2 cellular contexts compared by ENCODE assay signal in the genomic region with DNA sequence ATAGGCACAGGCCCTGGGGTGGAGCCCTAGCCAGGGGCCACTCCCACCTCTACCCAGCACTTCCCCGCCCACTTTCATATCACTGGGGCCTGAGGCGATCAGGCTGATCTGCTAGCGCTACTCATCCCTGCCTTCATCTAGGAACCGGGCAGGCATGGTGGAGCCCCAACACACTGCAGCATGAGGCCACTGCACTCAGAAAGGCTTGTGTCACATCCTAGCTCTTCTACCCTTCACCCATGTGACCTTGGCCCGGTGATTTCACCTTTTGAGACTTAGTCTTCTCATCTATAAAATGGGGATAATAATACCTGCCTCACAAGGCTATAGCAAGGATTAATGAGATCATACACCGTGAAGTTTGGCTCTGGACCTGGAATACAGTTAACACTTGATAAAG.
TF ChIP-seq lines count a peak whose summit lies in the region.

No MANE protein-coding gene starts in this region.

TF ChIP-seq in IMR-90, 13 proteins besides CTCF, POLR2A, EP300 and RAD21 (continued from another document):
- no peak for TF ChIP-seq MXI1 (IDR thresholded peaks at IDR 0.05; ENCODE audit: borderline replicate concordance, low read depth, low read length)
- TF ChIP-seq MAFK (IDR thresholded peaks at IDR 0.05; ENCODE audit: low read depth, low read length): no peak
- TF ChIP-seq RCOR1 (IDR thresholded peaks at IDR 0.05; ENCODE audit: insufficient replicate concordance, low read length): no peak
- no peak for TF ChIP-seq MAZ (IDR thresholded peaks at IDR 0.05; ENCODE audit: borderline replicate concordance, low read depth, low read length)

TF ChIP-seq in WTC11, 78 proteins besides CTCF, POLR2A, EP300 and RAD21 (continued from another document):
- no peak for TF ChIP-seq FOXP4 (CRISPR knock-in tag; IDR thresholded peaks at IDR 0.05)
- TF ChIP-seq, protein P1, sequence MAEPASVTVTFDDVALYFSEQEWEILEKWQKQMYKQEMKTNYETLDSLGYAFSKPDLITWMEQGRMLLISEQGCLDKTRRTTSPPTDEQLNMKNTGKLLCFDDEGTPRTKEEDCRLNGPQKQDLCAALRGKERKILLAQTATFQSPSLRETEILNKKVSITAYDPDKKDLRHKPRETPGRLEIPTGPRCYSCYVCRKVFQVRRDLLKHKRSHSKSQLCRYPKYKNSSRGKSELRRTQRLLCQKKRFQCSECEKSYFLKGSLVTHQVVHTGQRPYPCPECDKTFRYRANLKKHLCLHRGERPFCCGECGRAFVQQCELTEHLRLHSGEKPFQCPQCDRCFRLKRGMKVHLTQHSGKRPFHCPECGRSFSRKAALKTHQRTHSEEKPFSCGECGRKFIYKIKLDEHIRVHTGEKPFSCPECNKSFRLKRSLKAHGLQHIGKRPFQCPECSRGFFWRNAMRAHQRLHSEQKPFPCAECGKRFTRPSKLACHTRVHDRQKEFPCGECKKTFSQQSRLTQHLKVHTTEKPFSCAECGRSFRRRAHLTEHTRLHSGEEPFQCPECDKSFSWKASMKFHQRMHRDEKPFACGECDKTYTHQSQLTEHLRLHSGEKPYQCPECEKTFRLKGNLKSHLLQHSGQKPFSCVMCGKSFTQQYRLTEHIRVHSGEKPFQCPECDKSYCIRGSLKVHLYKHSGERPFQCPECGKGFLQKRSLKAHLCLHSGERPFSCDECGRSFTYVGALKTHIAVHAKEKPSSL (CRISPR knock-in tag; conservative IDR thresholded peaks at IDR 0.05): no peak
- no peak for TF ChIP-seq MLX (CRISPR knock-in tag; IDR thresholded peaks at IDR 0.05)
- no peak for TF ChIP-seq GABPB1 (CRISPR knock-in tag; IDR thresholded peaks at IDR 0.05)
- no peak for TF ChIP-seq MYBL2 (CRISPR knock-in tag; IDR thresholded peaks at IDR 0.05)
- no peak for TF ChIP-seq ZNF317 (CRISPR knock-in tag; IDR thresholded peaks at IDR 0.05; ENCODE audit: borderline replicate concordance, low read depth)
- no peak for TF ChIP-seq ZBTB43 (CRISPR knock-in tag; IDR thresholded peaks at IDR 0.05)
- no peak for TF ChIP-seq IRF2 (CRISPR knock-in tag; IDR thresholded peaks at IDR 0.05; ENCODE audit: borderline replicate concordance, low read depth)
- TF ChIP-seq CREM (CRISPR knock-in tag; IDR thresholded peaks at IDR 0.05): no peak
- TF ChIP-seq ZNF138 (CRISPR knock-in tag; conservative IDR thresholded peaks at IDR 0.05): no peak
- TF ChIP-seq TCF7 (CRISPR knock-in tag; IDR thresholded peaks at IDR 0.05; ENCODE audit: low read depth): no peak
- no peak for TF ChIP-seq AR (CRISPR knock-in tag; IDR thresholded peaks at IDR 0.05)
- TF ChIP-seq, protein P2, sequence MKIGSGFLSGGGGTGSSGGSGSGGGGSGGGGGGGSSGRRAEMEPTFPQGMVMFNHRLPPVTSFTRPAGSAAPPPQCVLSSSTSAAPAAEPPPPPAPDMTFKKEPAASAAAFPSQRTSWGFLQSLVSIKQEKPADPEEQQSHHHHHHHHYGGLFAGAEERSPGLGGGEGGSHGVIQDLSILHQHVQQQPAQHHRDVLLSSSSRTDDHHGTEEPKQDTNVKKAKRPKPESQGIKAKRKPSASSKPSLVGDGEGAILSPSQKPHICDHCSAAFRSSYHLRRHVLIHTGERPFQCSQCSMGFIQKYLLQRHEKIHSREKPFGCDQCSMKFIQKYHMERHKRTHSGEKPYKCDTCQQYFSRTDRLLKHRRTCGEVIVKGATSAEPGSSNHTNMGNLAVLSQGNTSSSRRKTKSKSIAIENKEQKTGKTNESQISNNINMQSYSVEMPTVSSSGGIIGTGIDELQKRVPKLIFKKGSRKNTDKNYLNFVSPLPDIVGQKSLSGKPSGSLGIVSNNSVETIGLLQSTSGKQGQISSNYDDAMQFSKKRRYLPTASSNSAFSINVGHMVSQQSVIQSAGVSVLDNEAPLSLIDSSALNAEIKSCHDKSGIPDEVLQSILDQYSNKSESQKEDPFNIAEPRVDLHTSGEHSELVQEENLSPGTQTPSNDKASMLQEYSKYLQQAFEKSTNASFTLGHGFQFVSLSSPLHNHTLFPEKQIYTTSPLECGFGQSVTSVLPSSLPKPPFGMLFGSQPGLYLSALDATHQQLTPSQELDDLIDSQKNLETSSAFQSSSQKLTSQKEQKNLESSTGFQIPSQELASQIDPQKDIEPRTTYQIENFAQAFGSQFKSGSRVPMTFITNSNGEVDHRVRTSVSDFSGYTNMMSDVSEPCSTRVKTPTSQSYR (CRISPR knock-in tag; IDR thresholded peaks at IDR 0.05): no peak
- TF ChIP-seq ZNF263 (CRISPR knock-in tag; IDR thresholded peaks at IDR 0.05; ENCODE audit: low read depth): no peak
- no peak for TF ChIP-seq GRHL2 (CRISPR knock-in tag; IDR thresholded peaks at IDR 0.05; ENCODE audit: insufficient replicate concordance, severe bottlenecking)
- TF ChIP-seq PREB (CRISPR knock-in tag; IDR thresholded peaks at IDR 0.05; ENCODE audit: borderline replicate concordance): no peak
- TF ChIP-seq SOX15 (CRISPR knock-in tag; IDR thresholded peaks at IDR 0.05): no peak
- no peak for TF ChIP-seq SMAD4 (CRISPR knock-in tag; IDR thresholded peaks at IDR 0.05)
- TF ChIP-seq, protein P3, sequence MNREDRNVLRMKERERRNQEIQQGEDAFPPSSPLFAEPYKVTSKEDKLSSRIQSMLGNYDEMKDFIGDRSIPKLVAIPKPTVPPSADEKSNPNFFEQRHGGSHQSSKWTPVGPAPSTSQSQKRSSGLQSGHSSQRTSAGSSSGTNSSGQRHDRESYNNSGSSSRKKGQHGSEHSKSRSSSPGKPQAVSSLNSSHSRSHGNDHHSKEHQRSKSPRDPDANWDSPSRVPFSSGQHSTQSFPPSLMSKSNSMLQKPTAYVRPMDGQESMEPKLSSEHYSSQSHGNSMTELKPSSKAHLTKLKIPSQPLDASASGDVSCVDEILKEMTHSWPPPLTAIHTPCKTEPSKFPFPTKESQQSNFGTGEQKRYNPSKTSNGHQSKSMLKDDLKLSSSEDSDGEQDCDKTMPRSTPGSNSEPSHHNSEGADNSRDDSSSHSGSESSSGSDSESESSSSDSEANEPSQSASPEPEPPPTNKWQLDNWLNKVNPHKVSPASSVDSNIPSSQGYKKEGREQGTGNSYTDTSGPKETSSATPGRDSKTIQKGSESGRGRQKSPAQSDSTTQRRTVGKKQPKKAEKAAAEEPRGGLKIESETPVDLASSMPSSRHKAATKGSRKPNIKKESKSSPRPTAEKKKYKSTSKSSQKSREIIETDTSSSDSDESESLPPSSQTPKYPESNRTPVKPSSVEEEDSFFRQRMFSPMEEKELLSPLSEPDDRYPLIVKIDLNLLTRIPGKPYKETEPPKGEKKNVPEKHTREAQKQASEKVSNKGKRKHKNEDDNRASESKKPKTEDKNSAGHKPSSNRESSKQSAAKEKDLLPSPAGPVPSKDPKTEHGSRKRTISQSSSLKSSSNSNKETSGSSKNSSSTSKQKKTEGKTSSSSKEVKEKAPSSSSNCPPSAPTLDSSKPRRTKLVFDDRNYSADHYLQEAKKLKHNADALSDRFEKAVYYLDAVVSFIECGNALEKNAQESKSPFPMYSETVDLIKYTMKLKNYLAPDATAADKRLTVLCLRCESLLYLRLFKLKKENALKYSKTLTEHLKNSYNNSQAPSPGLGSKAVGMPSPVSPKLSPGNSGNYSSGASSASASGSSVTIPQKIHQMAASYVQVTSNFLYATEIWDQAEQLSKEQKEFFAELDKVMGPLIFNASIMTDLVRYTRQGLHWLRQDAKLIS (CRISPR knock-in tag; IDR thresholded peaks at IDR 0.05; ENCODE audit: borderline replicate concordance): no peak
